ENCODE assay signal across 2 cellular contexts in genomic region chr2:76083248-76083647, GRCh38.
TF ChIP-seq lines count a peak whose summit lies in the region.

No MANE protein-coding gene starts in this region.

TF ChIP-seq in GM23338, 12 proteins besides CTCF, POLR2A, EP300 and RAD21:
- TF ChIP-seq ZNF462 (CRISPR knock-in tag; IDR thresholded peaks at IDR 0.05), result no peak
- no peak for TF ChIP-seq NANOG (IDR thresholded peaks at IDR 0.05; ENCODE audit: borderline replicate concordance)
- TF ChIP-seq EZH2 (IDR thresholded peaks at IDR 0.05; ENCODE audit: low read depth, unreplicated experiment), result no peak
- TF ChIP-seq EZH2phosphoT487 (IDR thresholded peaks at IDR 0.05; ENCODE audit: unreplicated experiment), result no peak
- TF ChIP-seq POLR2AphosphoS5 (IDR thresholded peaks at IDR 0.05; ENCODE audit: low read depth), result no peak
- no peak for TF ChIP-seq STAT1 (IDR thresholded peaks at IDR 0.05; ENCODE audit: unreplicated experiment)
- no peak for TF ChIP-seq ETS1 (IDR thresholded peaks at IDR 0.05)
- no peak for TF ChIP-seq REST (IDR thresholded peaks at IDR 0.05; ENCODE audit: unreplicated experiment)

TF ChIP-seq in H1, 55 proteins besides CTCF, POLR2A, EP300 and RAD21:
- TF ChIP-seq TBP (IDR thresholded peaks at IDR 0.05; ENCODE audit: low read depth, low read length) (no peak), FOSL1 (IDR thresholded peaks at IDR 0.05; ENCODE audit: insufficient read depth, low read depth, low read length) (no peak), SUZ12 (IDR thresholded peaks at IDR 0.05; ENCODE audit: low read length) (no peak), CTBP2 (IDR thresholded peaks at IDR 0.05; ENCODE audit: borderline replicate concordance, insufficient read depth, insufficient read length, low read length) (no peak), YY1 (IDR thresholded peaks at IDR 0.05; ENCODE audit: low read depth, low read length) (no peak)
